23 cellular contexts compared by ENCODE assay signal in the genomic region with DNA sequence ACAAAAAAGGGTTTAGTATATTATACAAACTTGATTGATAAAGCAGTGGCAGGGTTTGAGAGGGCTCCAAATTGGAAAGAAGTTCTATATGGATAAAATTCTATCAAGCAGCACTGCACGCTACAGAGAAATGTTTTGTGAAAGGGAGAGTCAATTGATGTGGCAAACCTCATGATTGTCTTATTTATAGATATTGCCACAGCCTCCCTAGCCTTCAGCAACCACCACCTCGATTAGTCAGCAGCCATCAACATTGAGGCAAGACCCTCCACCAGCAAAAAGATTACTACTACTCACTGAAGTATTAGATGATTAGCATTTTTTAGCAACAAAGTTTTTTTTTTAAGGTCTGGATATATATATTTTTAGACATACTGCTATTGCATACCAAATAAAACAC.
"Had no signal": no experiment of that assay in that cellular context is flagged by ENCODE, and none has a peak within 500 bp of the region (broad histone marks: within the 10 kb centered on the region; RNA-seq: fewer than 3 reads in every experiment).

No MANE protein-coding gene starts in this region.

- H3K4me3 ChIP-seq: coronary artery, esophagus squamous epithelium, lower lobe of right lung, ovary, psoas muscle, thyroid gland had no signal

- H3K4me1 ChIP-seq: esophagus squamous epithelium, lower lobe of right lung, psoas muscle, thyroid gland had no signal

- FAIRE-seq: endometrium, frontal cortex, keratinocyte, small intestine had no signal

- DNase-seq: effector memory CD8-positive, alpha-beta T cell; erythroblast; esophagus squamous epithelium; head of caudate nucleus; left ventricle myocardium superior; lower lobe of right lung; natural killer cell; occipital lobe; ovary; posterior cingulate gyrus; psoas muscle; right cardiac atrium; small intestine; stimulated activated CD4-positive, alpha-beta T cell treated with anti-CD3 and anti-CD28 coated beads, Interleukin-15, amount 100 ng/mL, for 24 hours; stimulated activated CD4-positive, alpha-beta T cell treated with anti-CD3 and anti-CD28 coated beads, Interleukin-2, amount 100 ng/mL, for 48 hours; stimulated activated naive CD4-positive, alpha-beta T cell; stimulated activated naive CD8-positive, alpha-beta T cell treated with anti-CD3 and anti-CD28 coated beads, Interleukin-15, amount 100 ng/mL, for 72 hours; thyroid gland; trophoblast cell had no signal

- H3K27ac ChIP-seq: coronary artery, esophagus squamous epithelium, lower lobe of right lung, ovary, psoas muscle, thyroid gland had no signal

- H3K36me3 ChIP-seq: esophagus squamous epithelium, lower lobe of right lung, ovary, thyroid gland had no signal

- ATAC-seq: effector memory CD8-positive, alpha-beta T cell; left ventricle myocardium superior; lower lobe of right lung; natural killer cell; psoas muscle; right cardiac atrium; stimulated activated naive CD8-positive, alpha-beta T cell treated with anti-CD3 and anti-CD28 coated beads, Interleukin-15, amount 100 ng/mL, for 72 hours had no signal

- H3K27me3 ChIP-seq: esophagus squamous epithelium, ovary, thyroid gland had no signal

- H3K9me3 ChIP-seq: esophagus squamous epithelium, lower lobe of right lung, ovary, psoas muscle, thyroid gland had no signal
